ENCODE assay signal across 11 cellular contexts in genomic region chr17:18966831-18967624, GRCh38. TPM values are rescaled to one million over a fixed set of nuclear protein-coding genes. Genes with fewer than 3 reads are reported as not detected.
DNase-seq lines count a peak whose midpoint lies in the region; ATAC-seq, FAIRE-seq and TF ChIP-seq lines count a peak whose summit lies in the region.
"Had no signal": no experiment of that assay in that cellular context is flagged by ENCODE, and none has a peak within 500 bp of the region (broad histone marks: within the 10 kb centered on the region; RNA-seq: fewer than 3 reads in every experiment).

No MANE protein-coding gene starts in this region.

- no peaks in the 10 kb centered on the region for H3K9me3 ChIP-seq in A549
- H3K9me3 ChIP-seq in HUES64 (ENCODE audit: insufficient read depth, low read depth, low read length): no peaks in the 10 kb centered on the region
- no peaks in the 10 kb centered on the region for H3K9me3 ChIP-seq in aorta (ENCODE audit: control insufficient read depth, low read length)

- DNase-seq in A549 (ENCODE audit: low read depth in 1 of 2, low spot score in 1 of 2) (no peak), astrocyte of the hippocampus (ENCODE audit: low read depth, low spot score) (peak; percentile 74), iris pigment epithelial cell (ENCODE audit: low read depth) (peak; percentile 50), NCI-H187 (lab: John Stamatoyannopoulos, UW) (no peak), germinal center (ENCODE audit: low spot score) (no peak), aorta (no peak)
- DNase-seq: foreskin keratinocyte; naive thymus-derived CD4-positive, alpha-beta T cell; NK-92 treated with Interleukin-12 subunit alpha and Interleukin-12 subunit beta, amount 100 ng/mL, for 24 hours had no signal

- WGBS in A549 (ENCODE audit: missing lambda C conversion rate): 81% methylated on average over 19 of the region's 19 CpGs
- 73% methylated on average over 19 of the region's 19 CpGs for WGBS in HUES64
- WGBS in aorta, 2 donors: 29 to 30% methylated on average over 19 of the region's 19 CpGs

- H3K9ac ChIP-seq in HUES64 (ENCODE audit: low read depth, low read length): peak overlapping the region; percentile 7; the same call in 1 of the 2 replicates

- H3K27me3 ChIP-seq in HUES64 (ENCODE audit: insufficient read depth, low read length) (no peaks in the 10 kb centered on the region), aorta (ENCODE audit: control insufficient read depth in 1 of 2, insufficient read depth in 2 of 2, low read length in 1 of 2) (no peaks in the 10 kb centered on the region)
- H3K27me3 ChIP-seq: foreskin keratinocyte had no signal

- intact Hi-C loops in aorta (cut with DNase I): no loop called here

- H3K4me1 ChIP-seq in A549 (peaks cover 54% of the 10 kb centered on the region), HUES64 (ENCODE audit: insufficient read depth, low read length) (peaks cover 11% of the 10 kb centered on the region), aorta (ENCODE audit: control insufficient read depth in 1 of 2, insufficient read depth in 2 of 2, low read length in 2 of 2) (no peaks in the 10 kb centered on the region)

- H3K27ac ChIP-seq in A549: peak overlapping the region in 1 of 2 experiments; percentile 73; a peak in 3 of 6 replicates
- no peak overlapping the region for H3K27ac ChIP-seq in HUES64 (ENCODE audit: low read depth, low read length)
- H3K27ac ChIP-seq in aorta (ENCODE audit: low read depth in 1 of 2, low read length in 2 of 2): no peak overlapping the region
- H3K27ac ChIP-seq: foreskin keratinocyte had no signal

- peaks cover 23% of the 10 kb centered on the region for H3K36me3 ChIP-seq in HUES64 (ENCODE audit: insufficient read depth, low read length)
- peaks cover 0 to 2% of the 10 kb centered on the region in 2 donors for H3K36me3 ChIP-seq in aorta (ENCODE audit: control insufficient read depth in 1 of 2, insufficient read depth in 2 of 2, low read length in 1 of 2)

- TF ChIP-seq RAD21 in A549 (conservative IDR thresholded peaks at IDR 0.05 in 1 of 2, IDR thresholded peaks at IDR 0.05 in 1 of 2): no peak

- no peak for TF ChIP-seq EP300 in A549 (IDR thresholded peaks at IDR 0.05)

- H3K4me3 ChIP-seq in A549 (no peak overlapping the region), HUES64 (ENCODE audit: low read length) (no peak overlapping the region), aorta (ENCODE audit: low read length in 2 of 2) (no peak overlapping the region)

- TF ChIP-seq CTCF in A549 (IDR thresholded peaks at IDR 0.05): no peak

- no peak overlapping the region for H3K4me2 ChIP-seq in A549

- no peak for TF ChIP-seq POLR2A in A549 (IDR thresholded peaks at IDR 0.05; ENCODE audit: low read length)

- ATAC-seq in A549 (peak; percentile 1 to 4; a peak in 4 of 6 replicates), aorta (ENCODE audit: low FRiP score) (no peak), GM18867 (IDR thresholded peaks at IDR 0.05; ENCODE audit: unreplicated experiment) (no peak)
- ATAC-seq: naive thymus-derived CD4-positive, alpha-beta T cell had no signal

- POLR2A ChIA-PET in A549 (lab: Yijun Ruan, JAX): no interaction called here

- CTCF ChIA-PET in A549 (lab: Yijun Ruan, JAX): interaction anchor here (0.6 to 1.1 kb wide), 2 partner anchors 12 to 54 kb away, joined by 3 to 4 read pairs; no protein-coding TSS in a partner anchor

- FAIRE-seq in A549 (lab: Jason Lieb, UNC): no peak

TF ChIP-seq in A549, 52 proteins besides CTCF, POLR2A, EP300 and RAD21:
- TF ChIP-seq HOXA7 (CRISPR knock-in tag; IDR thresholded peaks at IDR 0.05): no peak
- TF ChIP-seq BHLHE40 (IDR thresholded peaks at IDR 0.05; ENCODE audit: low read depth, low read length): no peak
- TF ChIP-seq MAZ (IDR thresholded peaks at IDR 0.05; ENCODE audit: borderline replicate concordance, low read depth, low read length): no peak
- no peak for TF ChIP-seq CBX2 (IDR thresholded peaks at IDR 0.05; ENCODE audit: borderline replicate concordance, low read depth)
- no peak for TF ChIP-seq RARB (CRISPR knock-in tag; IDR thresholded peaks at IDR 0.05)
- no peak for TF ChIP-seq ZSCAN20 (CRISPR knock-in tag; IDR thresholded peaks at IDR 0.05)

RNA-seq across cellular contexts. Expression of gene SLC5A10, which starts 15.1 kb away (rescaled TPM):
- 0.26 and 0.28 TPM in 2 replicates for polyA plus RNA-seq in A549 (2011; rRNA removed)
- polyA plus RNA-seq in A549 (2012; cell fraction: cytosol; rRNA removed): 0.07 and 0.19 TPM in 2 replicates
- 0.23 and 0.32 TPM in 2 replicates for polyA plus RNA-seq in A549 (2012; cell fraction: nucleus; rRNA removed)
- polyA plus RNA-seq in A549 (2017; fragmentation: RNase III; extraction: RNeasy Plus Mini Kit Qiagen cat#74134 plus additional on column Dnase treatment): 0.07 to 0.22 TPM (median 0.15 TPM) in 3 replicates
- polyA minus RNA-seq in A549 (2011; rRNA and poly(A)+ RNA removed): 0.15 and 0.54 TPM in 2 replicates
- 0.05 TPM for polyA plus RNA-seq in HUES64 (2013, experiment 1 of 2)
- not detected for polyA plus RNA-seq in HUES64 (2013, experiment 2 of 2)
- total RNA-seq in aorta: not detected
- polyA plus RNA-seq in aorta: under 1 TPM in 1 of 2 donors, not detected in 1; 0.23 TPM
- total RNA-seq: foreskin keratinocyte had no signal

RNA-seq across cellular contexts. Expression of gene FAM83G, which starts 37.5 kb away (rescaled TPM):
- 11.0 and 12.8 TPM in 2 replicates for polyA plus RNA-seq in A549 (2011; rRNA removed)
- 11.1 and 15.8 TPM in 2 replicates for polyA plus RNA-seq in A549 (2012; cell fraction: cytosol; rRNA removed)
- polyA plus RNA-seq in A549 (2012; cell fraction: nucleus; rRNA removed): 38.5 and 42.5 TPM in 2 replicates
- 19.8 to 22.0 TPM (median 20.5 TPM) in 3 replicates for polyA plus RNA-seq in A549 (2017; fragmentation: RNase III; extraction: RNeasy Plus Mini Kit Qiagen cat#74134 plus additional on column Dnase treatment)
- polyA minus RNA-seq in A549 (2011; rRNA and poly(A)+ RNA removed): 18.1 and 22.7 TPM in 2 replicates
- polyA plus RNA-seq in HUES64 (2013, experiment 1 of 2): 14.0 TPM
- 11.6 TPM for polyA plus RNA-seq in HUES64 (2013, experiment 2 of 2)
- total RNA-seq in aorta: 10 to 100 TPM in 1 of 2 donors, 1 to 10 TPM in 1; 7.1 to 12.9 TPM
- polyA plus RNA-seq in aorta: 1 to 10 TPM; 2.5 to 3.4 TPM

Comparison
In these comparisons a context has a peak if more than half of its experiments do, and no peak if none do; other contexts are left out.
1. ATAC-seq: peak in A549 (2 of 2); none in aorta (single experiment) and GM18867 (single experiment).
2. DNase-seq: peak in astrocyte of the hippocampus (single experiment) and iris pigment epithelial cell (single experiment); none in A549 (0 of 2), NCI-H187 (0 of 2), germinal center (single experiment) and aorta (0 of 2).